13 cellular contexts compared by ENCODE assay signal in the genomic region with DNA sequence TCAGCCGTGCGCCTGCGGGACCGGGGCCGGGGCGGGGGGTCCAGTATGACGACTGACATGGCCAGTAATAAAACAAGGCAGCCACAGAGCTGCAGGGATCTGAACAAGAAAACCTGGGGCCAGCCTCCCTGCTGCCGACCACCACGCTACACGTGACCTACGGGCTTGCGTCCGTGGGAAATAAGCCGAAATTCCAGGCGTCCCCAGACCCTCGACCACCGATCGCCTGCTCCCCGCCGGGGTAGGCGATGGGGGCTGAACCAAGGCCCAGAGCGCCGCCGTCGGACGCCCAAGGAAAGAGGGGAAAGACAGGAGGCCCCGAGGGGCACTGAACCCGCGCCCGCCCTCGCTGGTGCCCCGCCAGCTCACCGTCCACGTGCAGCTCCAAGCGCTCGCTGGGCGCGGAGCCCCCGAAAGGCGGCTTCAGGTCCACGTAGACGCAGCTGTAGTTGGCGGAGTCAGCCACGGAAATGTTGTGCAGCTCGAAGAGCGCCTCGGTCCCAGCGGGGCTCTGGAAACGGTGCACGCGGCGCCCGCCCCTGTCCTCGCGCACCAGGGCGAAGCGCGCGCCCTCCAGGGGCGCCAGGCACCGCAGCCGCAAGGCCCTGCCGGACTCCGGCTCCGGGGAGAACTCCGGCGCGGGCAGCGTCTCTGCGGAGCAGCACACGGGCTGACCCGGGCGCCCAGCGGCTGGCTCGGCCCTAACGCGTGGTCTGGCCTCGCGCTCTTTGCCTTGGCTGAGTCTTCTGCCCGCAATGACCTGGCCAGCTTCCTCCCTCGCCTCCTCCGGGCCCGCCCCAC. TPM values are rescaled to one million over a fixed set of nuclear protein-coding genes. Genes with fewer than 3 reads are reported as not detected.
DNase-seq lines count a peak whose midpoint lies in the region; ATAC-seq and TF ChIP-seq lines count a peak whose summit lies in the region.
"Had no signal": no experiment of that assay in that cellular context is flagged by ENCODE, and none has a peak within 500 bp of the region (broad histone marks: within the 10 kb centered on the region; RNA-seq: fewer than 3 reads in every experiment).

No MANE protein-coding gene starts in this region.

- H3K4me3 ChIP-seq in CD8-positive, alpha-beta T cell (ENCODE audit: low read depth, low read length), result no peak overlapping the region
- peak overlapping the region in 1 of 2 donors; percentile 21 for H3K4me3 ChIP-seq in testis
- H3K4me3 ChIP-seq: MG63 had no signal

- TF ChIP-seq POLR2A in testis (IDR thresholded peaks at IDR 0.05), result no peak

- no peaks in the 10 kb centered on the region for H3K27me3 Mint-ChIP-seq in CD8-positive, alpha-beta T cell (ENCODE audit: low read depth)
- no peaks in the 10 kb centered on the region for H3K27me3 Mint-ChIP-seq in activated T-helper 2 cell treated with anti-CD3 and anti-CD28 coated beads, Interferon-gamma antibody, Interleukin-2, Interleukin-4, amounts not matched to agents 10 μg/mL and 5 μg/mL and 100 μg/mL, durations not matched to agents 14 hours and 24 hours and 36 hours (ENCODE audit: low read depth)
- H3K27me3 Mint-ChIP-seq in nephron progenitor cell (ENCODE audit: low read depth, poor library complexity), result peaks cover 24% of the 10 kb centered on the region

- no peak for ATAC-seq in CD8-positive, alpha-beta T cell
- ATAC-seq in foreskin keratinocyte (no peak), HG03045 (IDR thresholded peaks at IDR 0.05; ENCODE audit: unreplicated experiment) (no peak), GM21717 (IDR thresholded peaks at IDR 0.05; ENCODE audit: unreplicated experiment) (no peak)

- DNase-seq in CD8-positive, alpha-beta T cell, result no peak
- no peak for DNase-seq in activated T-helper 2 cell treated with anti-CD3 and anti-CD28 coated beads, Interferon-gamma antibody, Interleukin-2, Interleukin-4, amounts not matched to agents 10 μg/mL and 5 μg/mL and 100 μg/mL, durations not matched to agents 14 hours and 24 hours and 36 hours (ENCODE audit: low spot score)
- DNase-seq in foreskin keratinocyte (no peak), nephron progenitor cell (no peak), testis (no peak)
- no peak for DNase-seq in effector CD4-positive, alpha-beta T cell
- DNase-seq: activated CD4-positive, CD25-positive, alpha-beta regulatory T cell; MG63; NCI-H69; stimulated activated naive CD4-positive, alpha-beta T cell treated with Interleukin-2 at 50 U/mL for 16 hours had no signal

- POLR2A ChIA-PET in CD8-positive, alpha-beta T cell (lab: Charles Lee), result no interaction called here

- no peak for TF ChIP-seq CTCF in CD8-positive, alpha-beta T cell (IDR thresholded peaks at IDR 0.05)
- TF ChIP-seq CTCF in foreskin keratinocyte (conservative IDR thresholded peaks at IDR 0.05) (peak; percentile 21), nephron progenitor cell (IDR thresholded peaks at IDR 0.05) (no peak), testis (IDR thresholded peaks at IDR 0.05) (no peak)

- H3K9me3 ChIP-seq in CD8-positive, alpha-beta T cell (ENCODE audit: low read length), result no peaks in the 10 kb centered on the region
- no peaks in the 10 kb centered on the region for H3K9me3 ChIP-seq in testis
- H3K9me3 ChIP-seq: MG63 had no signal

- H3K4me3 Mint-ChIP-seq in CD8-positive, alpha-beta T cell, result no peak overlapping the region
- peak overlapping the region; percentile 21 for H3K4me3 Mint-ChIP-seq in activated T-helper 2 cell treated with anti-CD3 and anti-CD28 coated beads, Interferon-gamma antibody, Interleukin-2, Interleukin-4, amounts not matched to agents 10 μg/mL and 5 μg/mL and 100 μg/mL, durations not matched to agents 14 hours and 24 hours and 36 hours (ENCODE audit: low read depth)
- no peak overlapping the region for H3K4me3 Mint-ChIP-seq in nephron progenitor cell
- H3K4me3 Mint-ChIP-seq: dendritic cell treated with granulocyte-macrophage colony-stimulating factor and Interleukin-4, amounts not matched to agents 40 ng/mL and 50 ng/mL, for 4 days had no signal

- H3K27ac Mint-ChIP-seq in CD8-positive, alpha-beta T cell, result peak overlapping the region; percentile 49
- no peak overlapping the region for H3K27ac Mint-ChIP-seq in activated T-helper 2 cell treated with anti-CD3 and anti-CD28 coated beads, Interferon-gamma antibody, Interleukin-2, Interleukin-4, amounts not matched to agents 10 μg/mL and 5 μg/mL and 100 μg/mL, durations not matched to agents 14 hours and 24 hours and 36 hours
- peak overlapping the region; percentile 51 for H3K27ac Mint-ChIP-seq in nephron progenitor cell
- H3K27ac Mint-ChIP-seq: dendritic cell treated with granulocyte-macrophage colony-stimulating factor and Interleukin-4, amounts not matched to agents 40 ng/mL and 50 ng/mL, for 4 days had no signal

- WGBS in testis, 2 donors, result 28 to 30% methylated on average over 25 to 79 of the region's 83 CpGs

- no peaks in the 10 kb centered on the region for H3K9me3 Mint-ChIP-seq in CD8-positive, alpha-beta T cell
- H3K9me3 Mint-ChIP-seq in activated T-helper 2 cell treated with anti-CD3 and anti-CD28 coated beads, Interferon-gamma antibody, Interleukin-2, Interleukin-4, amounts not matched to agents 10 μg/mL and 5 μg/mL and 100 μg/mL, durations not matched to agents 14 hours and 24 hours and 36 hours, result no peaks in the 10 kb centered on the region
- no peaks in the 10 kb centered on the region for H3K9me3 Mint-ChIP-seq in nephron progenitor cell
- H3K9me3 Mint-ChIP-seq: dendritic cell treated with granulocyte-macrophage colony-stimulating factor and Interleukin-4, amounts not matched to agents 40 ng/mL and 50 ng/mL, for 4 days had no signal

- H3K36me3 Mint-ChIP-seq in CD8-positive, alpha-beta T cell, result peaks cover 10% of the 10 kb centered on the region
- peaks cover 24% of the 10 kb centered on the region for H3K36me3 Mint-ChIP-seq in activated T-helper 2 cell treated with anti-CD3 and anti-CD28 coated beads, Interferon-gamma antibody, Interleukin-2, Interleukin-4, amounts not matched to agents 10 μg/mL and 5 μg/mL and 100 μg/mL, durations not matched to agents 14 hours and 24 hours and 36 hours (ENCODE audit: low read depth)
- H3K36me3 Mint-ChIP-seq in nephron progenitor cell (ENCODE audit: low read depth), result peaks cover 12% of the 10 kb centered on the region

- H3K4me1 ChIP-seq in CD8-positive, alpha-beta T cell (ENCODE audit: insufficient read depth, low read length), result peaks cover 24% of the 10 kb centered on the region
- H3K4me1 ChIP-seq in foreskin keratinocyte (peaks cover 8% of the 10 kb centered on the region), testis (peaks cover 13% of the 10 kb centered on the region)

- H3K4me1 Mint-ChIP-seq in CD8-positive, alpha-beta T cell (ENCODE audit: low read depth), result peaks cover 39% of the 10 kb centered on the region
- peaks cover 15% of the 10 kb centered on the region for H3K4me1 Mint-ChIP-seq in activated T-helper 2 cell treated with anti-CD3 and anti-CD28 coated beads, Interferon-gamma antibody, Interleukin-2, Interleukin-4, amounts not matched to agents 10 μg/mL and 5 μg/mL and 100 μg/mL, durations not matched to agents 14 hours and 24 hours and 36 hours (ENCODE audit: low read depth)
- peaks cover 43% of the 10 kb centered on the region for H3K4me1 Mint-ChIP-seq in nephron progenitor cell

- H3K27me3 ChIP-seq in CD8-positive, alpha-beta T cell (ENCODE audit: insufficient read depth, low read length), result no peaks in the 10 kb centered on the region
- H3K27me3 ChIP-seq in foreskin keratinocyte (peaks cover 32% of the 10 kb centered on the region), testis (no peaks in the 10 kb centered on the region)
- H3K27me3 ChIP-seq: MG63 had no signal

- no peaks in the 10 kb centered on the region for H3K36me3 ChIP-seq in CD8-positive, alpha-beta T cell (ENCODE audit: insufficient read depth, low read length)
- no peaks in the 10 kb centered on the region for H3K36me3 ChIP-seq in testis (ENCODE audit: low read depth, missing control alignments)

- H3K27ac ChIP-seq in CD8-positive, alpha-beta T cell (ENCODE audit: low read depth, low read length), result no peak overlapping the region
- no peak overlapping the region for H3K27ac ChIP-seq in foreskin keratinocyte
- no peak overlapping the region for H3K27ac ChIP-seq in testis

- CTCF ChIA-PET in CD8-positive, alpha-beta T cell (lab: Charles Lee), result no interaction called here

- intact Hi-C loops in CD8-positive, alpha-beta T cell (cut with DNase I, micrococcal nuclease), result no loop called here
- intact Hi-C loops in activated T-helper 2 cell treated with anti-CD3 and anti-CD28 coated beads, Interferon-gamma antibody, Interleukin-2, Interleukin-4, amounts not matched to agents 10 μg/mL and 5 μg/mL and 100 μg/mL, durations not matched to agents 14 hours and 24 hours and 36 hours (cut with micrococcal nuclease), result no loop called here
- intact Hi-C loops in testis (cut with DNase I; ENCODE audit: low total_unique reads), result no loop called here

RNA-seq across cellular contexts. Expression of a gene that starts 3.1 kb away (rescaled TPM):
- 10 to 100 TPM; 29.3 to 29.9 TPM for total RNA-seq in CD8-positive, alpha-beta T cell
- 11.8 and 13.3 TPM in 2 replicates for total RNA-seq in activated T-helper 2 cell treated with anti-CD3 and anti-CD28 coated beads, Interferon-gamma antibody, Interleukin-2, Interleukin-4, amounts not matched to agents 10 μg/mL and 5 μg/mL and 100 μg/mL, durations not matched to agents 14 hours and 24 hours and 36 hours
- total RNA-seq in foreskin keratinocyte, result 6.6 and 10.4 TPM in 2 replicates
- 11.4 and 14.9 TPM in 2 replicates for polyA plus RNA-seq in foreskin keratinocyte
- total RNA-seq in testis, result 10 to 100 TPM in 1 of 2 donors, 1 to 10 TPM in 1; 3.5 to 13.1 TPM
- polyA plus RNA-seq in testis (ENCODE audit: insufficient read depth, low read depth, low replicate concordance), result 4.5 TPM

RNA-seq across cellular contexts. Expression of a gene that starts 12.3 kb away (rescaled TPM):
- total RNA-seq in CD8-positive, alpha-beta T cell, result 1 to 10 TPM in 1 of 2 experiments, under 1 TPM in 1; 0.79 to 1.2 TPM
- total RNA-seq in activated T-helper 2 cell treated with anti-CD3 and anti-CD28 coated beads, Interferon-gamma antibody, Interleukin-2, Interleukin-4, amounts not matched to agents 10 μg/mL and 5 μg/mL and 100 μg/mL, durations not matched to agents 14 hours and 24 hours and 36 hours, result 0.76 and 2.2 TPM in 2 replicates
- total RNA-seq in foreskin keratinocyte (0.28 and 0.41 TPM in 2 replicates), testis (10 to 100 TPM; 10.3 to 10.7 TPM)
- polyA plus RNA-seq in foreskin keratinocyte (0.33 and 0.43 TPM in 2 replicates), testis (ENCODE audit: insufficient read depth, low read depth, low replicate concordance) (2.6 TPM)

RNA-seq across cellular contexts. Expression of a gene that starts 23.4 kb away (rescaled TPM):
- total RNA-seq in CD8-positive, alpha-beta T cell, result 1 to 10 TPM; 1.7 to 2.2 TPM
- total RNA-seq in activated T-helper 2 cell treated with anti-CD3 and anti-CD28 coated beads, Interferon-gamma antibody, Interleukin-2, Interleukin-4, amounts not matched to agents 10 μg/mL and 5 μg/mL and 100 μg/mL, durations not matched to agents 14 hours and 24 hours and 36 hours, result 4.6 and 4.9 TPM in 2 replicates
- total RNA-seq in foreskin keratinocyte (2.9 and 3.6 TPM in 2 replicates), testis (1 to 10 TPM; 3.5 to 4.9 TPM)
- polyA plus RNA-seq in foreskin keratinocyte (1.0 and 1.3 TPM in 2 replicates), testis (ENCODE audit: insufficient read depth, low read depth, low replicate concordance) (2.4 TPM)

RNA-seq across cellular contexts. Expression of a gene that starts 30.6 kb away (rescaled TPM):
- total RNA-seq in CD8-positive, alpha-beta T cell, result 1 to 10 TPM; 1.2 to 1.3 TPM
- 1.1 and 1.5 TPM in 2 replicates for total RNA-seq in activated T-helper 2 cell treated with anti-CD3 and anti-CD28 coated beads, Interferon-gamma antibody, Interleukin-2, Interleukin-4, amounts not matched to agents 10 μg/mL and 5 μg/mL and 100 μg/mL, durations not matched to agents 14 hours and 24 hours and 36 hours
- total RNA-seq in foreskin keratinocyte, result 0.78 and 1.2 TPM in 2 replicates
- polyA plus RNA-seq in foreskin keratinocyte, result 0.82 and 1.2 TPM in 2 replicates
- 1 to 10 TPM; 6.2 to 9.3 TPM for total RNA-seq in testis
- polyA plus RNA-seq in testis (ENCODE audit: insufficient read depth, low read depth, low replicate concordance), result 1.3 TPM

RNA-seq across cellular contexts. Expression of a gene that starts 36.9 kb away (rescaled TPM):
- 1,000 to 10,000 TPM; 1,884 to 1,887 TPM for total RNA-seq in CD8-positive, alpha-beta T cell
- 1,217 and 1,244 TPM in 2 replicates for total RNA-seq in activated T-helper 2 cell treated with anti-CD3 and anti-CD28 coated beads, Interferon-gamma antibody, Interleukin-2, Interleukin-4, amounts not matched to agents 10 μg/mL and 5 μg/mL and 100 μg/mL, durations not matched to agents 14 hours and 24 hours and 36 hours
- total RNA-seq in foreskin keratinocyte (1,574 and 1,581 TPM in 2 replicates), testis (1,000 to 10,000 TPM in 1 of 2 donors, 100 to 1,000 TPM in 1; 437 to 1,004 TPM)
- polyA plus RNA-seq in foreskin keratinocyte (2,220 and 2,246 TPM in 2 replicates), testis (ENCODE audit: insufficient read depth, low read depth, low replicate concordance) (746 TPM)
